In the genomic region with DNA sequence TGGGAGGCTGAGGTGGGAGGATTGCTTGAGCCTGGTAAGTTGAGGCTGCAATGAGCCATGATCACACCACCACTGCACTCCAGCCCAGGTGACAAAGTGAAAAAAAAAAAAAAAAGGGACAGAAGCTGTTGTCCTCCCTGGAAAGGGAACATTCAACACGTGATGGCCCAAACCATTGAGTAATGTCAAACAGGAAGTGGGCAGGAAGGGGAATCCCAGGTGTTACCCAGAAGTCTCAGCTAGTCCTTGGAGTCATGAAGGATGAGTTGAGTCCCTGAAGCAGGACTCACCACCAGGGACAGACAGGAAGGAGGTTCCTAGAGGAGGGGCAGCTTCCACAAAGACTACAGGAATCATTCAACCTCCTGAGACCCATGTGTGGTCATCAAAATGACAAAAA, we compare ENCODE assay signal across 9 cellular contexts. TPM values are rescaled to one million over a fixed set of nuclear protein-coding genes. Genes with fewer than 3 reads are reported as not detected.
DNase-seq lines count a peak whose midpoint lies in the region; ATAC-seq, FAIRE-seq and TF ChIP-seq lines count a peak whose summit lies in the region.
"Had no signal": no experiment of that assay in that cellular context is flagged by ENCODE, and none has a peak within 500 bp of the region (broad histone marks: within the 10 kb centered on the region; RNA-seq: fewer than 3 reads in every experiment).

No MANE protein-coding gene starts in this region.

- no peak for FAIRE-seq in A549 (lab: Jason Lieb, UNC)

- POLR2A ChIA-PET in A549 (lab: Yijun Ruan, JAX) = no interaction called here

- no peak for TF ChIP-seq EP300 in A549 (IDR thresholded peaks at IDR 0.05)

- H3K9me3 ChIP-seq in A549 = peaks cover 11% of the 10 kb centered on the region
- H3K9me3 ChIP-seq: esophagus squamous epithelium had no signal

- ATAC-seq in A549 (peak in 1 of 2 experiments; percentile 49; a peak in 3 of 6 replicates), GM18498 (IDR thresholded peaks at IDR 0.05; ENCODE audit: unreplicated experiment) (peak; percentile 52)

- no peak overlapping the region for H3K27ac Mint-ChIP-seq in osteocyte (ENCODE audit: unreplicated experiment)
- no peak overlapping the region for H3K27ac Mint-ChIP-seq in endothelial cell (ENCODE audit: unreplicated experiment)

- H3K4me3 ChIP-seq in A549 (no peak overlapping the region), epithelial cell of esophagus (ENCODE audit: low read length) (no peak overlapping the region)
- H3K4me3 ChIP-seq: esophagus squamous epithelium had no signal

- 4% methylated on average over 1 of the region's 1 CpG for WGBS in A549 (ENCODE audit: missing lambda C conversion rate)

- H3K4me1 Mint-ChIP-seq in osteocyte (ENCODE audit: unreplicated experiment) (peaks cover 5% of the 10 kb centered on the region), endothelial cell (ENCODE audit: unreplicated experiment) (no peaks in the 10 kb centered on the region)

- peak in 1 of 2 experiments; percentile 65 for DNase-seq in A549 (ENCODE audit: low read depth in 1 of 2, low spot score in 1 of 2)
- DNase-seq in NAMALWA (ENCODE audit: low spot score) = peak; percentile 42
- DNase-seq in epithelial cell of esophagus (ENCODE audit: low read depth) = peak; percentile 74
- no peak for DNase-seq in NCI-H82 treated with DMSO at 0.1 percent for 48 hours (lab: John Stamatoyannopoulos, UW; ENCODE audit: unreplicated experiment)
- no peak for DNase-seq in osteocyte (ENCODE audit: extremely low spot score, unreplicated experiment)
- DNase-seq in effector CD8-positive, alpha-beta T cell (lab: John Stamatoyannopoulos, UW) = no peak
- DNase-seq in endothelial cell (ENCODE audit: low spot score) = no peak
- DNase-seq: esophagus squamous epithelium had no signal

- no peak for TF ChIP-seq RAD21 in A549 (conservative IDR thresholded peaks at IDR 0.05 in 1 of 2, IDR thresholded peaks at IDR 0.05 in 1 of 2)

- H3K4me1 ChIP-seq in A549 = peaks cover 14% of the 10 kb centered on the region

- H3K27me3 Mint-ChIP-seq in osteocyte (ENCODE audit: unreplicated experiment) = no peaks in the 10 kb centered on the region
- peaks cover 5% of the 10 kb centered on the region for H3K27me3 Mint-ChIP-seq in endothelial cell (ENCODE audit: unreplicated experiment)

- H3K36me3 Mint-ChIP-seq in osteocyte (ENCODE audit: unreplicated experiment) = no peaks in the 10 kb centered on the region
- H3K36me3 Mint-ChIP-seq in endothelial cell (ENCODE audit: low read depth, unreplicated experiment) = no peaks in the 10 kb centered on the region

- TF ChIP-seq CTCF in A549 (IDR thresholded peaks at IDR 0.05) = no peak
- TF ChIP-seq CTCF in epithelial cell of esophagus (IDR thresholded peaks at IDR 0.05; ENCODE audit: insufficient read depth, low read depth, low read length, missing control alignments) = no peak
- TF ChIP-seq CTCF in osteocyte (IDR thresholded peaks at IDR 0.05) = no peak
- TF ChIP-seq CTCF in endothelial cell (IDR thresholded peaks at IDR 0.05; ENCODE audit: unreplicated experiment) = no peak

- H3K27ac ChIP-seq in A549 = peak overlapping the region in 1 of 2 experiments; percentile 55; a peak in 2 of 6 replicates
- H3K27ac ChIP-seq: esophagus squamous epithelium had no signal

- peaks cover 5% of the 10 kb centered on the region for H3K9me3 Mint-ChIP-seq in osteocyte (ENCODE audit: unreplicated experiment)
- H3K9me3 Mint-ChIP-seq in endothelial cell (ENCODE audit: unreplicated experiment) = no peaks in the 10 kb centered on the region

- TF ChIP-seq POLR2A in A549 (IDR thresholded peaks at IDR 0.05; ENCODE audit: low read length) = no peak

- CTCF ChIA-PET in A549 (lab: Yijun Ruan, JAX) = interaction anchor here (0.6 kb wide), 2 partner anchors 14 to 203 kb away, joined by 3 read pairs; no protein-coding TSS in a partner anchor

- H3K4me2 ChIP-seq in A549 = no peak overlapping the region

- H3K4me3 Mint-ChIP-seq in osteocyte (ENCODE audit: unreplicated experiment) (no peak overlapping the region), endothelial cell (ENCODE audit: unreplicated experiment) (no peak overlapping the region)

TF ChIP-seq in A549, 52 proteins besides CTCF, POLR2A, EP300 and RAD21:
- TF ChIP-seq, protein P1, sequence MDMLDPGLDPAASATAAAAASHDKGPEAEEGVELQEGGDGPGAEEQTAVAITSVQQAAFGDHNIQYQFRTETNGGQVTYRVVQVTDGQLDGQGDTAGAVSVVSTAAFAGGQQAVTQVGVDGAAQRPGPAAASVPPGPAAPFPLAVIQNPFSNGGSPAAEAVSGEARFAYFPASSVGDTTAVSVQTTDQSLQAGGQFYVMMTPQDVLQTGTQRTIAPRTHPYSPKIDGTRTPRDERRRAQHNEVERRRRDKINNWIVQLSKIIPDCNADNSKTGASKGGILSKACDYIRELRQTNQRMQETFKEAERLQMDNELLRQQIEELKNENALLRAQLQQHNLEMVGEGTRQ (IDR thresholded peaks at IDR 0.05) = peak; percentile 73
- TF ChIP-seq, protein P2, sequence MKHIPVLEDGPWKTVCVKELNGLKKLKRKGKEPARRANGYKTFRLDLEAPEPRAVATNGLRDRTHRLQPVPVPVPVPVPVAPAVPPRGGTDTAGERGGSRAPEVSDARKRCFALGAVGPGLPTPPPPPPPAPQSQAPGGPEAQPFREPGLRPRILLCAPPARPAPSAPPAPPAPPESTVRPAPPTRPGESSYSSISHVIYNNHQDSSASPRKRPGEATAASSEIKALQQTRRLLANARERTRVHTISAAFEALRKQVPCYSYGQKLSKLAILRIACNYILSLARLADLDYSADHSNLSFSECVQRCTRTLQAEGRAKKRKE (CRISPR knock-in tag; IDR thresholded peaks at IDR 0.05; ENCODE audit: low read depth) = no peak
TF ChIP-seq in A549: peak in this region for 1.

RNA-seq across cellular contexts. Expression of a gene that starts 19.8 kb away (rescaled TPM):
- polyA plus RNA-seq in A549 (2011; rRNA removed) = 21.6 and 44.7 TPM in 2 replicates
- 78.5 and 97.9 TPM in 2 replicates for polyA plus RNA-seq in A549 (2012; cell fraction: cytosol; rRNA removed)
- polyA plus RNA-seq in A549 (2012; cell fraction: nucleus; rRNA removed) = 128 and 142 TPM in 2 replicates
- 118 to 129 TPM (median 125 TPM) in 3 replicates for polyA plus RNA-seq in A549 (2017; fragmentation: RNase III; extraction: RNeasy Plus Mini Kit Qiagen cat#74134 plus additional on column Dnase treatment)
- polyA minus RNA-seq in A549 (2011; rRNA and poly(A)+ RNA removed) = 89.1 and 130 TPM in 2 replicates
- 29.8 and 38.0 TPM in 2 replicates for total RNA-seq in osteocyte
- 98.9 TPM for total RNA-seq in endothelial cell (ENCODE audit: unreplicated experiment)

Comparison
In these comparisons a context has a peak if more than half of its experiments do, and no peak if none do; other contexts are left out.
1. DNase-seq: peak in NAMALWA (single experiment) and epithelial cell of esophagus (single experiment); none in NCI-H82 treated with DMSO at 0.1 percent for 48 hours (single experiment), osteocyte (single experiment), effector CD8-positive, alpha-beta T cell (single experiment) and endothelial cell (single experiment).